Comparison of ENCODE assay signal across 17 cellular contexts in genomic region chr11:24635588-24636290, GRCh38.
DNase-seq lines count a peak whose midpoint lies in the region; ATAC-seq and TF ChIP-seq lines count a peak whose summit lies in the region.
"Had no signal": no experiment of that assay in that cellular context is flagged by ENCODE, and none has a peak within 500 bp of the region (broad histone marks: within the 10 kb centered on the region; RNA-seq: fewer than 3 reads in every experiment).

No MANE protein-coding gene starts in this region.

- H3K4me1 Mint-ChIP-seq in natural killer cell: no peaks in the 10 kb centered on the region
- H3K4me1 Mint-ChIP-seq: central memory CD8-positive, alpha-beta T cell; neural crest cell had no signal

- no peak overlapping the region for H3K18ac ChIP-seq in mesenchymal stem cell (ENCODE audit: low read depth in 1 of 2, low read length in 2 of 2)

- H3K4ac ChIP-seq in mesenchymal stem cell (ENCODE audit: low read depth in 1 of 2, low read length in 2 of 2): no peak overlapping the region

- DNase-seq in LNCaP clone FGC (ENCODE audit: low read depth) (peak; percentile 95), adipocyte (ENCODE audit: low read depth) (peak; percentile 36), mesenchymal stem cell (peak; percentile 6), natural killer cell (no peak), NCI-H2029 (lab: John Stamatoyannopoulos, UW) (no peak), cerebellum (ENCODE audit: low spot score) (no peak)
- DNase-seq: heart left ventricle; NCI-H345; psoas muscle; SHP77 treated with DMSO at 0.1 percent for 48 hours; stimulated activated CD8-positive, alpha-beta memory T cell treated with anti-CD3 and anti-CD28 coated beads, Interleukin-4, amount 100 ng/mL, for 48 hours; substantia nigra had no signal

- H3K14ac ChIP-seq in mesenchymal stem cell (ENCODE audit: low read length in 2 of 2): no peak overlapping the region

- H3K9ac ChIP-seq in adipocyte (ENCODE audit: low read length) (no peak overlapping the region), mesenchymal stem cell (ENCODE audit: low read length) (no peak overlapping the region)

- no peak overlapping the region for H3K27ac Mint-ChIP-seq in natural killer cell

- peaks cover 3 to 6% of the 10 kb centered on the region in 2 donors for H3K9me3 Mint-ChIP-seq in natural killer cell
- H3K9me3 Mint-ChIP-seq: neural crest cell had no signal

- H3K27me3 ChIP-seq in adipocyte (replicated peaks; ENCODE audit: control insufficient read depth, insufficient read depth, low read length) (no peaks in the 10 kb centered on the region), mesenchymal stem cell (ENCODE audit: control insufficient read depth in 1 of 2, insufficient read depth in 1 of 2, low read length in 2 of 2) (no peaks in the 10 kb centered on the region)
- H3K27me3 ChIP-seq: heart left ventricle had no signal

- H2BK5ac ChIP-seq in mesenchymal stem cell (ENCODE audit: low read depth, low read length, poor library complexity, severe bottlenecking): no peak overlapping the region

- H3K79me1 ChIP-seq in mesenchymal stem cell (replicated peaks; ENCODE audit: low read length, poor library complexity, severe bottlenecking): no peaks in the 10 kb centered on the region

- H3K9me3 ChIP-seq in adipocyte (ENCODE audit: control insufficient read depth, low read length) (no peaks in the 10 kb centered on the region), mesenchymal stem cell (ENCODE audit: control insufficient read depth, low read length) (no peaks in the 10 kb centered on the region)
- H3K9me3 ChIP-seq: psoas muscle had no signal

- intact Hi-C loops in natural killer cell (cut with micrococcal nuclease): no loop called here

- 91% methylated on average over 4 of the region's 5 CpGs for WGBS in mesenchymal stem cell

- no peak overlapping the region for H2BK15ac ChIP-seq in mesenchymal stem cell (ENCODE audit: low read depth, poor library complexity, severe bottlenecking)

- no peak overlapping the region for H2AK5ac ChIP-seq in mesenchymal stem cell (ENCODE audit: low read length, severe bottlenecking)

- H3K4me3 ChIP-seq in LNCaP clone FGC (ENCODE audit: low read depth, low read length): no peak overlapping the region
- H3K4me3 ChIP-seq in adipocyte (ENCODE audit: low read length): no peak overlapping the region
- H3K4me3 ChIP-seq in mesenchymal stem cell (ENCODE audit: insufficient read depth in 1 of 2, low read depth in 1 of 2, low read length in 2 of 2): no peak overlapping the region
- H3K4me3 ChIP-seq: heart left ventricle, psoas muscle had no signal

- no peak overlapping the region for H2AFZ ChIP-seq in mesenchymal stem cell (ENCODE audit: low read depth, low read length)

- no peak overlapping the region for H4K91ac ChIP-seq in mesenchymal stem cell (ENCODE audit: low read length)

- H3K27me3 Mint-ChIP-seq in natural killer cell (ENCODE audit: low read depth in 2 of 2): no peaks in the 10 kb centered on the region
- H3K27me3 Mint-ChIP-seq: central memory CD8-positive, alpha-beta T cell had no signal

- H2BK12ac ChIP-seq in mesenchymal stem cell (ENCODE audit: low read length in 2 of 2): no peak overlapping the region

- no peak overlapping the region for H3K23ac ChIP-seq in mesenchymal stem cell (ENCODE audit: low read length in 2 of 2)

- H3K4me1 ChIP-seq in adipocyte (ENCODE audit: control insufficient read depth, insufficient read depth, low read length) (no peaks in the 10 kb centered on the region), mesenchymal stem cell (ENCODE audit: control insufficient read depth, insufficient read depth, low read depth, low read length) (no peaks in the 10 kb centered on the region)
- H3K4me1 ChIP-seq: heart left ventricle, psoas muscle had no signal

- no peak overlapping the region for H2BK120ac ChIP-seq in mesenchymal stem cell (ENCODE audit: low read depth, low read length)

- no peaks in the 10 kb centered on the region for H3K36me3 ChIP-seq in adipocyte (ENCODE audit: control insufficient read depth, insufficient read depth, low read length, severe bottlenecking)
- no peaks in the 10 kb centered on the region for H3K36me3 ChIP-seq in mesenchymal stem cell (ENCODE audit: control insufficient read depth in 1 of 2, insufficient read depth in 2 of 2, low read depth in 1 of 2, low read length in 2 of 2)
- H3K36me3 ChIP-seq: heart left ventricle had no signal

- peak; percentile 56 for ATAC-seq in GM18508 (IDR thresholded peaks at IDR 0.05; ENCODE audit: insufficient read depth, unreplicated experiment)
- no peak for ATAC-seq in natural killer cell
- ATAC-seq in GM21367 (IDR thresholded peaks at IDR 0.05; ENCODE audit: unreplicated experiment): no peak
- ATAC-seq: activated CD4-positive, CD25-positive, alpha-beta regulatory T cell treated with anti-CD3 and anti-CD28 coated beads, Interleukin-2, amount 50 U/mL, for 24 hours; heart left ventricle; psoas muscle had no signal

- H3K4me2 ChIP-seq in mesenchymal stem cell (ENCODE audit: low read length, poor library complexity, severe bottlenecking): no peak overlapping the region

- H3K4me3 Mint-ChIP-seq in natural killer cell: no peak overlapping the region
- H3K4me3 Mint-ChIP-seq: central memory CD8-positive, alpha-beta T cell; neural crest cell had no signal

- H4K8ac ChIP-seq in mesenchymal stem cell (ENCODE audit: low read length): no peak overlapping the region

- TF ChIP-seq CTCF in LNCaP clone FGC (IDR thresholded peaks at IDR 0.05; ENCODE audit: control insufficient read depth, extremely low read depth, insufficient read depth): no peak
- TF ChIP-seq CTCF in natural killer cell (IDR thresholded peaks at IDR 0.05): no peak

- H3K36me3 Mint-ChIP-seq in natural killer cell: no peaks in the 10 kb centered on the region

- H3K27ac ChIP-seq in mesenchymal stem cell (ENCODE audit: low read length, poor library complexity, severe bottlenecking): no peak overlapping the region
- H3K27ac ChIP-seq: heart left ventricle, psoas muscle had no signal

Comparison
In these comparisons a context has a peak if more than half of its experiments do, and no peak if none do; other contexts are left out.
1. DNase-seq: peak in LNCaP clone FGC (single experiment), adipocyte (single experiment) and mesenchymal stem cell (single experiment); none in natural killer cell (single experiment), NCI-H2029 (single experiment) and cerebellum (single experiment).